ENCODE assay signal across 8 cellular contexts in genomic region chr11:2166091-2166851, GRCh38. TPM values are rescaled to one million over a fixed set of nuclear protein-coding genes. Genes with fewer than 3 reads are reported as not detected.
DNase-seq lines count a peak whose midpoint lies in the region; ATAC-seq and TF ChIP-seq lines count a peak whose summit lies in the region.

No MANE protein-coding gene starts in this region.

- H3K27ac ChIP-seq in heart left ventricle, result no peak overlapping the region

- H3K27me3 ChIP-seq in heart left ventricle, result peaks cover 0 to 36% (median 21%) of the 10 kb centered on the region in 9 donors

- peak; percentile 60 for TF ChIP-seq CTCF in LNCaP clone FGC (IDR thresholded peaks at IDR 0.05; ENCODE audit: control insufficient read depth, extremely low read depth, insufficient read depth)
- peak; percentile 41 to 69 (median 52) for TF ChIP-seq CTCF in heart left ventricle (IDR thresholded peaks at IDR 0.05)

- no peak overlapping the region for H3K4me3 Mint-ChIP-seq in activated T-cell treated with anti-CD3 and anti-CD28 coated beads, Interleukin-2, amount 50 U/mL, for 72 hours

- H3K27ac Mint-ChIP-seq in activated T-cell treated with anti-CD3 and anti-CD28 coated beads, Interleukin-2, amount 50 U/mL, for 72 hours, result no peak overlapping the region

- H3K4me1 ChIP-seq in heart left ventricle, result peaks cover 0 to 13% (median 6%) of the 10 kb centered on the region in 12 donors

- DNase-seq in AG20443 (ENCODE audit: low spot score) (peak; percentile 59), LNCaP clone FGC (ENCODE audit: low read depth) (no peak), heart left ventricle (no peak), NCI-H524 treated with DMSO at 0.1 percent for 48 hours (lab: John Stamatoyannopoulos, UW) (no peak), DMS153 treated with DMSO at 0.1 percent for 48 hours (lab: John Stamatoyannopoulos, UW; ENCODE audit: unreplicated experiment) (no peak)
- peak; percentile 47 to 57 for DNase-seq in activated T-cell treated with anti-CD3 and anti-CD28 coated beads, Interleukin-2, amount 50 U/mL, for 72 hours
- DNase-seq in stimulated activated CD4-positive, alpha-beta T cell treated with anti-CD3 and anti-CD28 coated beads, Interleukin-2, amount 100 ng/mL, for 24 hours, result peak; percentile 57 to 70

- no peaks in the 10 kb centered on the region for H3K9me3 ChIP-seq in heart left ventricle

- no peaks in the 10 kb centered on the region for H3K36me3 ChIP-seq in heart left ventricle

- no peaks in the 10 kb centered on the region for H3K9me3 Mint-ChIP-seq in activated T-cell treated with anti-CD3 and anti-CD28 coated beads, Interleukin-2, amount 50 U/mL, for 72 hours

- no peaks in the 10 kb centered on the region for H3K27me3 Mint-ChIP-seq in activated T-cell treated with anti-CD3 and anti-CD28 coated beads, Interleukin-2, amount 50 U/mL, for 72 hours (ENCODE audit: low read depth)

- H3K4me1 Mint-ChIP-seq in activated T-cell treated with anti-CD3 and anti-CD28 coated beads, Interleukin-2, amount 50 U/mL, for 72 hours (ENCODE audit: low read depth), result no peaks in the 10 kb centered on the region

- TF ChIP-seq POLR2A in heart left ventricle (IDR thresholded peaks at IDR 0.05), result no peak

- H3K4me3 ChIP-seq in LNCaP clone FGC (ENCODE audit: low read depth, low read length) (no peak overlapping the region), heart left ventricle (peak overlapping the region in 9 of 12 donors; percentile 11 to 40 (median 28))

- peak; percentile 65 to 71 for ATAC-seq in activated T-cell treated with anti-CD3 and anti-CD28 coated beads, Interleukin-2, amount 50 U/mL, for 72 hours (replicated peaks in 1 of 2)
- peak in 3 of 4 donors; percentile 5 to 43 (median 23) for ATAC-seq in heart left ventricle
- no peak for ATAC-seq in GM21576 (IDR thresholded peaks at IDR 0.05; ENCODE audit: unreplicated experiment)

- intact Hi-C loops in heart left ventricle (cut with DNase I), result loop anchor here in 2 of 10 donors (1.0 kb wide), 1 partner anchor 254 kb away; no protein-coding TSS in a partner anchor

- H3K36me3 Mint-ChIP-seq in activated T-cell treated with anti-CD3 and anti-CD28 coated beads, Interleukin-2, amount 50 U/mL, for 72 hours (ENCODE audit: insufficient read depth in 2 of 2), result no peaks in the 10 kb centered on the region

- 7 to 46% (median 8%) methylated on average over 20 to 70 of the region's 70 CpGs for WGBS in heart left ventricle, 4 donors

RNA-seq across cellular contexts. Expression of gene INS, which starts 5.3 kb away (rescaled TPM):
- total RNA-seq in activated T-cell treated with anti-CD3 and anti-CD28 coated beads, Interleukin-2, amount 50 U/mL, for 72 hours, result not detected
- total RNA-seq in heart left ventricle, result under 1 TPM in 1 of 9 donors, not detected in 8; 0.67 TPM
- polyA plus RNA-seq in heart left ventricle, result 1 to 10 TPM in 1 of 2 donors, not detected in 1; 1.8 TPM

RNA-seq across cellular contexts. Expression of gene TH, which starts 5.3 kb away (rescaled TPM):
- total RNA-seq in activated T-cell treated with anti-CD3 and anti-CD28 coated beads, Interleukin-2, amount 50 U/mL, for 72 hours, result not detected
- total RNA-seq in heart left ventricle, result not detected
- polyA plus RNA-seq in heart left ventricle, result under 1 TPM in 1 of 2 donors, not detected in 1; 0.08 TPM

RNA-seq across cellular contexts. Expression of gene IGF2, which starts 27.1 kb away (rescaled TPM):
- 10 to 100 TPM in 1 of 2 donors, 1 to 10 TPM in 1; 2.0 to 40.4 TPM for total RNA-seq in activated T-cell treated with anti-CD3 and anti-CD28 coated beads, Interleukin-2, amount 50 U/mL, for 72 hours
- 100 to 1,000 TPM in 5 of 9 donors, 10 to 100 TPM in 4; 61.9 to 175 (median 102) TPM for total RNA-seq in heart left ventricle
- polyA plus RNA-seq in heart left ventricle, result 10 to 100 TPM; 48.9 to 56.3 TPM

Comparison
In these comparisons a context has a peak if more than half of its experiments do, and no peak if none do; other contexts are left out.
1. DNase-seq: peak in AG20443 (single experiment), activated T-cell treated with anti-CD3 and anti-CD28 coated beads, Interleukin-2, amount 50 U/mL, for 72 hours (2 of 2) and stimulated activated CD4-positive, alpha-beta T cell treated with anti-CD3 and anti-CD28 coated beads, Interleukin-2, amount 100 ng/mL, for 24 hours (2 of 2); none in LNCaP clone FGC (single experiment), heart left ventricle (0 of 5), NCI-H524 treated with DMSO at 0.1 percent for 48 hours (single experiment) and DMS153 treated with DMSO at 0.1 percent for 48 hours (single experiment).